In genomic region chr20:50248104-50248631, GRCh38 we compare ENCODE assay signal across 15 cellular contexts. TPM values are rescaled to one million over a fixed set of nuclear protein-coding genes. Genes with fewer than 3 reads are reported as not detected.
A peak's percentile ranks its signal among the peaks of the same experiment; 100 is the strongest.
DNase-seq lines count a peak whose midpoint lies in the region; ATAC-seq and TF ChIP-seq lines count a peak whose summit lies in the region.
"Had no signal": no experiment of that assay in that cellular context is flagged by ENCODE, and none has a peak within 500 bp of the region (broad histone marks: within the 10 kb centered on the region; RNA-seq: fewer than 3 reads in every experiment).

No MANE protein-coding gene starts in this region.

- peak overlapping the region; percentile 24 for H3K9ac ChIP-seq in neuronal stem cell (ENCODE audit: low read depth, low read length, poor library complexity)
- H3K9ac ChIP-seq: parathyroid adenoma had no signal

- DNase-seq in AG20443 (ENCODE audit: low spot score) (peak; percentile 74), NCI-H226 (peak; percentile 74), esophagus squamous epithelium (lab: John Stamatoyannopoulos, UW) (no peak), neuronal stem cell (ENCODE audit: low spot score) (no peak), NCI-H146 (lab: John Stamatoyannopoulos, UW) (no peak), NCI-H2081 (lab: John Stamatoyannopoulos, UW) (no peak)
- DNase-seq: activated B cell treated with CpG ODN at 0.5 μM for 24 hours; central memory CD4-positive, alpha-beta T cell; foreskin fibroblast; GF-D8; SIG-M5; stimulated activated CD4-positive, alpha-beta T cell treated with anti-CD3 and anti-CD28 coated beads, Interleukin-4, amount 100 ng/mL, for 1 hour had no signal

- WGBS in esophagus squamous epithelium, 2 donors = 49 to 79% methylated on average over 5 to 9 of the region's 17 CpGs
- no CpG with 5 or more reads among the region's 17 CpGs for WGBS in neuronal stem cell (ENCODE audit: extremely low coverage in 2 of 2, insufficient read length in 2 of 2, insufficient replicate concordance in 1 of 2), 2 donors

- peak overlapping the region; percentile 9 for H3K18ac ChIP-seq in neuronal stem cell (ENCODE audit: low read length)

- H2BK15ac ChIP-seq in neuronal stem cell (ENCODE audit: low read length) = peak overlapping the region; percentile 50

- no peak overlapping the region for H4K8ac ChIP-seq in neuronal stem cell (ENCODE audit: low read depth, low read length)

- no peak overlapping the region for H3K23ac ChIP-seq in neuronal stem cell (ENCODE audit: low read depth, low read length, poor library complexity)

- no peak overlapping the region for H3K14ac ChIP-seq in neuronal stem cell (ENCODE audit: low read length)

- peak overlapping the region; percentile 14 for H3K4ac ChIP-seq in neuronal stem cell (ENCODE audit: low read length)

- no peak overlapping the region for H2AFZ ChIP-seq in neuronal stem cell (ENCODE audit: low read length)
- H2AFZ ChIP-seq: parathyroid adenoma had no signal

- no peak overlapping the region for H2BK120ac ChIP-seq in neuronal stem cell (ENCODE audit: low read depth, low read length)

- H3K4me3 ChIP-seq in esophagus squamous epithelium (no peak overlapping the region), neuronal stem cell (ENCODE audit: low read length in 2 of 2) (no peak overlapping the region)

- H3K4me1 ChIP-seq in esophagus squamous epithelium (peaks cover 22 to 70% (median 48%) of the 10 kb centered on the region in 3 donors), neuronal stem cell (ENCODE audit: control insufficient read depth in 2 of 2, insufficient read depth in 1 of 2, low read depth in 1 of 2, low read length in 2 of 2) (peaks cover 0 to 2% of the 10 kb centered on the region in 2 donors)
- H3K4me1 ChIP-seq: parathyroid adenoma had no signal

- peak overlapping the region; percentile 30 for H2BK5ac ChIP-seq in neuronal stem cell (ENCODE audit: low read length)

- H4K91ac ChIP-seq in neuronal stem cell (ENCODE audit: low read depth, low read length, poor library complexity) = no peak overlapping the region

- no peaks in the 10 kb centered on the region for H3K9me3 ChIP-seq in esophagus squamous epithelium
- H3K9me3 ChIP-seq in neuronal stem cell (replicated peaks in 1 of 2; ENCODE audit: control insufficient read depth in 2 of 2, insufficient read depth in 1 of 2, low read depth in 1 of 2, low read length in 2 of 2) = no peaks in the 10 kb centered on the region

- TF ChIP-seq CTCF in esophagus squamous epithelium (IDR thresholded peaks at IDR 0.05) = no peak

- peaks cover 2% of the 10 kb centered on the region for H3K79me1 ChIP-seq in neuronal stem cell (ENCODE audit: low read depth, low read length)

- no peak for TF ChIP-seq POLR2A in esophagus squamous epithelium (IDR thresholded peaks at IDR 0.05)

- H2AK5ac ChIP-seq in neuronal stem cell (ENCODE audit: low read depth, low read length) = peak overlapping the region; percentile 72

- no peaks in the 10 kb centered on the region for H3K36me3 ChIP-seq in esophagus squamous epithelium
- H3K36me3 ChIP-seq in neuronal stem cell (replicated peaks in 1 of 2; ENCODE audit: control insufficient read depth in 2 of 2, insufficient read depth in 2 of 2, low read length in 2 of 2) = no peaks in the 10 kb centered on the region

- no peak for ATAC-seq in GM19395 (IDR thresholded peaks at IDR 0.05; ENCODE audit: unreplicated experiment)
- no peak for ATAC-seq in GM19455 (IDR thresholded peaks at IDR 0.05; ENCODE audit: unreplicated experiment)

- H3K27me3 ChIP-seq in esophagus squamous epithelium = no peaks in the 10 kb centered on the region
- H3K27me3 ChIP-seq in neuronal stem cell (ENCODE audit: control insufficient read depth in 3 of 3, insufficient read depth in 3 of 3, low read depth in 1 of 3, low read length in 3 of 3) = peaks cover 0 to 16% (median 0%) of the 10 kb centered on the region in 3 experiments

- H2BK12ac ChIP-seq in neuronal stem cell (ENCODE audit: low read length) = no peak overlapping the region

- intact Hi-C loops in esophagus squamous epithelium (cut with DNase I) = no loop called here

- H3K4me2 ChIP-seq in neuronal stem cell (ENCODE audit: insufficient read depth, low read length, poor library complexity, severe bottlenecking) = no peak overlapping the region

- peak overlapping the region in 3 of 4 donors; percentile 11 to 85 (median 80) for H3K27ac ChIP-seq in esophagus squamous epithelium
- no peak overlapping the region for H3K27ac ChIP-seq in neuronal stem cell (replicated peaks; ENCODE audit: low read length)
- H3K27ac ChIP-seq: parathyroid adenoma had no signal

RNA-seq across cellular contexts. Expression of gene CEBPB, which starts 57.5 kb away (rescaled TPM):
- total RNA-seq in esophagus squamous epithelium = 10 to 100 TPM; 31.3 to 46.5 (median 38.2) TPM
- 3.2 TPM for polyA plus RNA-seq in neuronal stem cell (2013, experiment 1 of 2)
- 3.2 TPM for polyA plus RNA-seq in neuronal stem cell (2013, experiment 2 of 2)

Comparison
In these comparisons a context has a peak if more than half of its experiments do, and no peak if none do; other contexts are left out.
1. DNase-seq: peak in AG20443 (single experiment) and NCI-H226 (single experiment); none in esophagus squamous epithelium (single experiment), neuronal stem cell (single experiment), NCI-H146 (single experiment) and NCI-H2081 (0 of 2).